ENCODE assay signal across 8 cellular contexts in the genomic region with DNA sequence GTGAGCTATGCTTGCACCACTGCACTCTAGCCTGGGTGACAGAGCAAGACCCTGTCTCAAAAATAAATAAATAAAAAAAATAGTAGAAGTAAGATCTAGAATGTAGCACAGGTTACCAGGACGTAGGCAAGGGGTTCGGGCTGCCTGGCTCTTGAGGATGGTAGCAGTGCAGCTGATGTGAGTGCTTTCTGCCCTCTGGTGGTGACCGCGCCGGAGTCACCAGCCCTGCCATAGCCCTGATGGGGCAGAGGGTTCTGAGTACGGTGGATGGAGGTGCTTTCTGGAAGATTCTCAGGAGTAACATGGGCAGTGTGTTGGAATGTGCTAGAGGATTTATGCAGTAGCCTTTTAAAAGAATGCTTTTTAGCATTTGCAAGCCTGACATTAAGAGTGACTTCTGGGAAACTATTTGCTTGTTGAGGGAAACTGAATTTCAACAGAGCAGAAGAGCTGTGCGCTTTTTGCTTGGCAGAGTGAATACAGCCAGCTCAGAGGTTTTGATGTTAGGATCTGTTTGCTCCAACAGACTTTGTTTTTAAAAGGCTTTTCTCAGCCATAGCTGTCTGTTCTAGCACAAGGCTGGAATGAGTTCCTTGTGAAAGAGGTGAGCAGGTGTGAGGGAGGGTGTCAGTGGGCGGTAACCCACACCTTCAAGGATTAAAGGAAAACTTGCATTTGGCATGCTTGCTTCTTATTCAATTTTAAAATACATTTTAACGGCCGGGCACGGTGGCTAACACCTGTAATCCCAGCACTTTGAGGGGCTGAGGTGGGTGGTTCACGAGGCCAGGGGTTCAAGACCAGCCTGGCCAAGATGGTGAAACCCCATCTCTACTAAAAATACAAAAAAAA.
DNase-seq lines count a peak whose midpoint lies in the region; ATAC-seq and TF ChIP-seq lines count a peak whose summit lies in the region.

No MANE protein-coding gene starts in this region.

- POLR2A ChIA-PET in A673 (lab: Charles Lee; ENCODE audit: low non-redundant PET), result no interaction called here

- H3K36me3 Mint-ChIP-seq in effector memory CD8-positive, alpha-beta T cell (ENCODE audit: insufficient read depth), result peaks cover 72% of the 10 kb centered on the region

- no peak overlapping the region for H3K27ac ChIP-seq in A673 (ENCODE audit: low read depth, low read length, poor library complexity, severe bottlenecking)

- H3K4me1 Mint-ChIP-seq in effector memory CD8-positive, alpha-beta T cell (ENCODE audit: low read depth in 2 of 2), result peaks cover 23 to 30% of the 10 kb centered on the region in 2 donors

- H3K4me1 ChIP-seq in A673 (ENCODE audit: insufficient read depth, low read length, poor library complexity, severe bottlenecking) (peaks cover 34% of the 10 kb centered on the region), mucosa of descending colon (ENCODE audit: low read depth) (peaks cover 18% of the 10 kb centered on the region)

- peak; percentile 55 for ATAC-seq in GM18868 (IDR thresholded peaks at IDR 0.05; ENCODE audit: unreplicated experiment)
- peak; percentile 91 for ATAC-seq in effector memory CD8-positive, alpha-beta T cell (replicated peaks)
- ATAC-seq in mucosa of descending colon, result peak; percentile 66
- no peak for ATAC-seq in HG02981 (IDR thresholded peaks at IDR 0.05; ENCODE audit: unreplicated experiment)

- no peak overlapping the region for H3K4me3 Mint-ChIP-seq in effector memory CD8-positive, alpha-beta T cell

- H3K27me3 Mint-ChIP-seq in effector memory CD8-positive, alpha-beta T cell, result no peaks in the 10 kb centered on the region

- no TSS peak for BruUV-seq in A673 (replicated peaks; lab: Mats Ljungman, UMichigan)

- intact Hi-C loops in A673 (cut with micrococcal nuclease; ENCODE audit: unreplicated experiment) (loop anchor here (5.0 kb wide), 1 partner anchor 99 kb away; no protein-coding TSS in a partner anchor), mucosa of descending colon (cut with DNase I, micrococcal nuclease) (loop anchor here (5.0 to 10.0 kb wide), 4 partner anchors 99 to 394 kb away; no protein-coding TSS in a partner anchor)

- H3K27ac Mint-ChIP-seq in effector memory CD8-positive, alpha-beta T cell, result peak overlapping the region in 1 of 2 donors; percentile 69

- H3K4me3 ChIP-seq in A673 (ENCODE audit: low read depth, low read length, poor library complexity, severe bottlenecking), result no peak overlapping the region
- no peak overlapping the region for H3K4me3 ChIP-seq in mucosa of descending colon

- TF ChIP-seq CTCF in A673 (conservative IDR thresholded peaks at IDR 0.05; ENCODE audit: low read depth, low read length) (peak; percentile 85), mucosa of descending colon (IDR thresholded peaks at IDR 0.05) (peak; percentile 34)

- no peaks in the 10 kb centered on the region for H3K9me3 Mint-ChIP-seq in effector memory CD8-positive, alpha-beta T cell

- CTCF ChIA-PET in A673 (lab: Charles Lee), result interaction anchor here (0.6 to 1.0 kb wide), 6 partner anchors 76 to 390 kb away, joined by 3 to 11 read pairs (median 4); no protein-coding TSS in a partner anchor

- no peaks in the 10 kb centered on the region for H3K27me3 ChIP-seq in A673 (replicated peaks; ENCODE audit: insufficient read depth, low read depth, low read length, poor library complexity)

- peak; percentile 72 for DNase-seq in A673 (ENCODE audit: low spot score)
- peak; percentile 57 for DNase-seq in NCI-H460 (ENCODE audit: extremely low read depth, low read depth)
- peak; percentile 27 to 41 for DNase-seq in activated CD8-positive, alpha-beta memory T cell treated with anti-CD3 and anti-CD28 coated beads for 4 hours (ENCODE audit: low read depth in 2 of 2)
- peak; percentile 41 to 52 (median 48) for DNase-seq in effector memory CD8-positive, alpha-beta T cell
- DNase-seq in mucosa of descending colon, result peak in 2 of 3 donors; percentile 82 to 88
- DNase-seq in stimulated activated CD8-positive, alpha-beta memory T cell treated with anti-CD3 and anti-CD28 coated beads, Interleukin-7, amount 100 ng/mL, for 4 hours (ENCODE audit: low read depth in 2 of 2), result peak; percentile 40 to 47

- H3K36me3 ChIP-seq in A673 (ENCODE audit: insufficient read depth, low read length, poor library complexity, severe bottlenecking) (peaks cover 32% of the 10 kb centered on the region), mucosa of descending colon (ENCODE audit: low read depth) (no peaks in the 10 kb centered on the region)

- no peaks in the 10 kb centered on the region for H3K9me3 ChIP-seq in A673 (ENCODE audit: low read depth, low read length, poor library complexity, severe bottlenecking)
- no peaks in the 10 kb centered on the region for H3K9me3 ChIP-seq in mucosa of descending colon

Comparison
In these comparisons a context has a peak if more than half of its experiments do, and no peak if none do; other contexts are left out.
1. DNase-seq: peak in every context shown above with its lines; median percentile 85 in mucosa of descending colon; 72 in A673; 57 in NCI-H460; 48 in effector memory CD8-positive, alpha-beta T cell; 44 in stimulated activated CD8-positive, alpha-beta memory T cell treated with anti-CD3 and anti-CD28 coated beads, Interleukin-7, amount 100 ng/mL, for 4 hours; 34 in activated CD8-positive, alpha-beta memory T cell treated with anti-CD3 and anti-CD28 coated beads for 4 hours.